1 cellular context compared by ENCODE assay signal in the genomic region with DNA sequence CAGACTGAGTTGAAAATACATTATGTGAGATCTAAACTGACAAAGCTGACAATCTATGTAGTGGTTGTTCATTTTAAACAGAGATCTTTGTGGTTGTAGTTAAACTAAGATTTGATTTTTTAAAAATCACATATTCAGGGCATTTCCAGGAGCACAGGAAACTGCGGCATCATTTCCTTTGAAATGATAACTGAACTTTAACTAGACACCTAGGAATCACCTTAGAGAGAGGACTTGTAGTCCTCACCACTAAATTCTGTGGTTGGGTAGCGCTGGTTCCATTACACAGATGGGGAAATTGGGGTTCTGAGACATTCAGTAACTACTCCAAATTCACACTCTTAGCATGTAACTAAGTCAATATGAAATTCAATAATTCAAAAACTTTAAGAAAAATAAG.
TF ChIP-seq lines count a peak whose summit lies in the region.

No MANE protein-coding gene starts in this region.

TF ChIP-seq in SK-N-SH, 30 proteins besides CTCF, POLR2A, EP300 and RAD21 (continued from another document):
- TF ChIP-seq, protein P1, sequence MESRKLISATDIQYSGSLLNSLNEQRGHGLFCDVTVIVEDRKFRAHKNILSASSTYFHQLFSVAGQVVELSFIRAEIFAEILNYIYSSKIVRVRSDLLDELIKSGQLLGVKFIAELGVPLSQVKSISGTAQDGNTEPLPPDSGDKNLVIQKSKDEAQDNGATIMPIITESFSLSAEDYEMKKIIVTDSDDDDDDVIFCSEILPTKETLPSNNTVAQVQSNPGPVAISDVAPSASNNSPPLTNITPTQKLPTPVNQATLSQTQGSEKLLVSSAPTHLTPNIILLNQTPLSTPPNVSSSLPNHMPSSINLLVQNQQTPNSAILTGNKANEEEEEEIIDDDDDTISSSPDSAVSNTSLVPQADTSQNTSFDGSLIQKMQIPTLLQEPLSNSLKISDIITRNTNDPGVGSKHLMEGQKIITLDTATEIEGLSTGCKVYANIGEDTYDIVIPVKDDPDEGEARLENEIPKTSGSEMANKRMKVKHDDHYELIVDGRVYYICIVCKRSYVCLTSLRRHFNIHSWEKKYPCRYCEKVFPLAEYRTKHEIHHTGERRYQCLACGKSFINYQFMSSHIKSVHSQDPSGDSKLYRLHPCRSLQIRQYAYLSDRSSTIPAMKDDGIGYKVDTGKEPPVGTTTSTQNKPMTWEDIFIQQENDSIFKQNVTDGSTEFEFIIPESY (IDR thresholded peaks at IDR 0.05; ENCODE audit: borderline replicate concordance, low read depth), result no peak
